ENCODE assay signal across 8 cellular contexts in the genomic region with DNA sequence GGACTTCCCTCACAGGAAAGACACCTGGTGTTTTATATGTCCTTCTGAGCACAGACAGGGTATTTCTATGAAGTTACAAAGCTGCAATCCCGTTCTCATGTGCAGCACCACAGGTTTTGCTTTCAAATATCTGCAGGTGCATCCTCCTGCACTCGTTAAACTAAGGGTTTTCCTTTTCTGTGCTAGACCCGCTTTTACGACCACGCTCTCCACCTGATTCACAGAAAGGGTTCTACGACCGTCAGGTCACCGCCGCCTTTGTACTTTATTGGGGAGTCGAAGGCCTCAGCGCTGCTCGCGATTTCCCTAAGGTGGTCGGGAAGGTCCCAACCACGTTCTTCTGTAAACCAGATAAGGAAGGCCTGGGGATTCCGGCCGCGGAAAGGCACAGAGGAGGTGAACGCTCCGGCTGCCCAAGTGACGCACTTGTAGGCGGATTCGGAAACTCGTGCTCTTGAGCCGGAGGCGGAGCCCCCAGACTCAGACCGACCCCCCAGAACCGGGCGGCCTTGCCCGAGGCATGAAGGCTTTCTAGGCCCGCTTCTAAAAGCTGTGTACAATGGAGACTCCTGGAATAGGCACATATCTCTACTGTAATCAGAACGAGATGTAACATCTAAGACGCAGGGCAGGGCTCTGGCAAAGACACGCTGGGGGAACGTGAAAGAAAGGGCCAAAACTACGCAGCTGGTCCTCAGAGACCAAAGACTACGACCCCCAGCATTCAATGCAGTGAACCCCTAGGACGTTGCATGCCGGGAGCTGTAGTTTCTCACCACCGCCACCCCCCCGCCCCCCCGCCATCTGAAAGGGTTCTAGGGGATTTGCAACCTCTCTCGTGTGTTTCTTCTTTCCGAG. TPM values are rescaled to one million over a fixed set of nuclear protein-coding genes. Genes with fewer than 3 reads are reported as not detected.
DNase-seq lines count a peak whose midpoint lies in the region; ATAC-seq, FAIRE-seq and TF ChIP-seq lines count a peak whose summit lies in the region.

No MANE protein-coding gene starts in this region.

- H3K4me3 ChIP-seq in spleen: peak overlapping the region; percentile 38 to 96 (median 82)

- peaks cover 32 to 62% (median 45%) of the 10 kb centered on the region in 6 donors for H3K4me1 ChIP-seq in spleen

- H3K36me3 ChIP-seq in spleen: peaks cover 0 to 25% (median 19%) of the 10 kb centered on the region in 6 donors

- H3K27ac ChIP-seq in spleen: peak overlapping the region; percentile 92 to 98 (median 96)

- intact Hi-C loops in spleen (cut with DNase I; ENCODE audit: low total_unique reads): no loop called here

- WGBS in spleen, 5 donors: 0 to 1% (median 0%) methylated on average over 36 to 44 of the region's 44 CpGs

- no peak for TF ChIP-seq CTCF in spleen (IDR thresholded peaks at IDR 0.05 in 8 of 11, conservative IDR thresholded peaks at IDR 0.05 in 3 of 11)

- H3K9me3 ChIP-seq in spleen: no peaks in the 10 kb centered on the region

- DNase-seq in 8988T (peak; percentile 52), NCI-H460 (ENCODE audit: extremely low read depth, low read depth) (peak; percentile 88), cerebellar cortex (ENCODE audit: low spot score) (peak; percentile 97), spleen (peak; percentile 96)
- DNase-seq in activated CD4-positive, CD25-positive, alpha-beta regulatory T cell treated with anti-CD3 and anti-CD28 coated beads, Interleukin-2, amount 50 U/mL, for 72 hours: peak; percentile 73

- ATAC-seq in GM18873 (IDR thresholded peaks at IDR 0.05; ENCODE audit: low FRiP score, unreplicated experiment) (peak; percentile 22), HG03280 (IDR thresholded peaks at IDR 0.05; ENCODE audit: unreplicated experiment) (peak; percentile 18)

- H3K27me3 ChIP-seq in spleen (replicated peaks in 1 of 7): no peaks in the 10 kb centered on the region

- TF ChIP-seq POLR2A in spleen (IDR thresholded peaks at IDR 0.05): peak in 1 of 3 donors; percentile 57

- peak; percentile 45 for FAIRE-seq in islet of Langerhans (lab: Jason Lieb, UNC)

RNA-seq across cellular contexts. Expression of gene HSP90B1, which starts 0.9 kb away (rescaled TPM):
- 699 and 838 TPM in 2 replicates for total RNA-seq in NCI-H460 (2014; rRNA removed; shearing (Covaris generic))
- polyA plus RNA-seq in NCI-H460 (2014; cell fraction: nucleus; rRNA removed): 1,106 and 1,714 TPM in 2 replicates
- 100 to 1,000 TPM; 331 to 895 (median 569) TPM for total RNA-seq in spleen
- 100 to 1,000 TPM; 230 to 327 (median 283) TPM for polyA plus RNA-seq in spleen

RNA-seq across cellular contexts. Expression of gene TDG, which starts 36.4 kb away (rescaled TPM):
- total RNA-seq in NCI-H460 (2014; rRNA removed; shearing (Covaris generic)): 53.9 and 54.0 TPM in 2 replicates
- 47.8 and 86.1 TPM in 2 replicates for polyA plus RNA-seq in NCI-H460 (2014; cell fraction: nucleus; rRNA removed)
- total RNA-seq in spleen: 10 to 100 TPM; 21.3 to 38.2 (median 25.2) TPM
- 10 to 100 TPM; 11.0 to 15.4 (median 11.8) TPM for polyA plus RNA-seq in spleen

Comparison
In these comparisons a context has a peak if more than half of its experiments do, and no peak if none do; other contexts are left out.
1. Peak in every context shown above with its lines: DNase-seq, ATAC-seq, H3K4me3 ChIP-seq and H3K27ac ChIP-seq.